ENCODE assay signal across 1 cellular context in the genomic region with DNA sequence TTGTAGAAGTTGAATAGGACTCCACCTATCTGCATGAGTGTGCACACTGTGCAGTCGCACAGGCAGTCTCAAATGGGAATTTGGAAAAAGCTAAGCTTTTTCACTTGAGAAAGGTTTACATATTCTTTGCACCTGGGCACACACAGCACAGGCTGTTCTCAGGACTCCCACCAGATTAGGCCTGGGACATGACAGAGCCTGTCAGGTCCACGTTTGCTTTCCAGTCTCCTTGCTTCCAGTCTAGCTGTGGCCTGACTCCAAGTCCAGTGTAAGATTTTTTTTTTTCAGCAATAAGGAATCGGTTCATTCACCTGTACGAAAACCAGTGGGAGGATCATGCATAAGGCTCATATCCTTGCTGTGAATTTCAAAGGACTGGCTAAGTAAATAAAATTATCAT.
TF ChIP-seq lines count a peak whose summit lies in the region.

No MANE protein-coding gene starts in this region.

TF ChIP-seq in IMR-90, 13 proteins besides CTCF, POLR2A, EP300 and RAD21 (continued from another document):
- TF ChIP-seq RFX5 (IDR thresholded peaks at IDR 0.05; ENCODE audit: low read depth, low read length) (no peak), CEBPB (IDR thresholded peaks at IDR 0.05; ENCODE audit: low read depth, low read length) (no peak), MXI1 (IDR thresholded peaks at IDR 0.05; ENCODE audit: borderline replicate concordance, low read depth, low read length) (no peak), BHLHE40 (IDR thresholded peaks at IDR 0.05; ENCODE audit: low read depth, low read length) (no peak)
TF ChIP-seq in IMR-90: peak in this region for 0.
